In the genomic region with DNA sequence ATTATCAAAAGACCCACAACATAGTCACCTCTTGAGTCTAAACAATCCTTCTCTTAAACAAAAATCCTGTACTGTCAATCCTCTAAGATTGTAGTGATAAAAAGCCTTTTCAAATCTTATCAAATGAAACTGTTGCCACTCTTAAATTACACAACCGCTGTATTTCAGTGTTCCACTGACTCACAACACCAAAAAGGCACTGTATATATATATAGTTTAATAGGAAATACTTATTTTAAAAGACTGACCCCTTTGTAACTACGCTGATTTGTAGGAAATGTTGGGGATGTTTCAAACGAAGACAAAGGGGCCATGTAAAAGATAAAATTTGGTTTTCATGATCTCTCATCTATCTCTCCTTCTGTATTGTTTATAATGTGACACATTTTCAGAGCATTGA, we compare ENCODE assay signal across 30 cellular contexts. TPM values are rescaled to one million over a fixed set of nuclear protein-coding genes. Genes with fewer than 3 reads are reported as not detected.
DNase-seq lines count a peak whose midpoint lies in the region; ATAC-seq and TF ChIP-seq lines count a peak whose summit lies in the region.
"Had no signal": no experiment of that assay in that cellular context is flagged by ENCODE, and none has a peak within 500 bp of the region (broad histone marks: within the 10 kb centered on the region; RNA-seq: fewer than 3 reads in every experiment).

No MANE protein-coding gene starts in this region.

- no peaks in the 10 kb centered on the region for H3K27me3 Mint-ChIP-seq in activated CD8-positive, alpha-beta memory T cell treated with anti-CD3 and anti-CD28 coated beads, Interleukin-2, amount 10 ng/mL, durations not matched to agents 7 days and 5 days
- no peaks in the 10 kb centered on the region for H3K27me3 Mint-ChIP-seq in CD8-positive, alpha-beta T cell (ENCODE audit: low read depth)
- no peaks in the 10 kb centered on the region for H3K27me3 Mint-ChIP-seq in activated T-helper 2 cell treated with anti-CD3 and anti-CD28 coated beads, Interferon-gamma antibody, Interleukin-2, Interleukin-4, amounts not matched to agents 10 μg/mL and 5 μg/mL and 100 μg/mL, durations not matched to agents 14 hours and 24 hours and 36 hours (ENCODE audit: low read depth)
- H3K27me3 Mint-ChIP-seq: effector memory CD8-positive, alpha-beta T cell had no signal

- POLR2A ChIA-PET in CD8-positive, alpha-beta T cell (lab: Charles Lee) = no interaction called here

- H3K4me1 Mint-ChIP-seq in activated CD8-positive, alpha-beta memory T cell treated with anti-CD3 and anti-CD28 coated beads, Interleukin-2, amount 10 ng/mL, durations not matched to agents 7 days and 5 days = peaks cover 37% of the 10 kb centered on the region
- H3K4me1 Mint-ChIP-seq in CD8-positive, alpha-beta T cell (ENCODE audit: low read depth) = peaks cover 59% of the 10 kb centered on the region
- H3K4me1 Mint-ChIP-seq in activated T-helper 2 cell treated with anti-CD3 and anti-CD28 coated beads, Interferon-gamma antibody, Interleukin-2, Interleukin-4, amounts not matched to agents 10 μg/mL and 5 μg/mL and 100 μg/mL, durations not matched to agents 14 hours and 24 hours and 36 hours (ENCODE audit: low read depth) = peaks cover 22% of the 10 kb centered on the region

- no peak for TF ChIP-seq CTCF in CD8-positive, alpha-beta T cell (IDR thresholded peaks at IDR 0.05)
- no peak for TF ChIP-seq CTCF in neutrophil (IDR thresholded peaks at IDR 0.05)

- peaks cover 39% of the 10 kb centered on the region for H3K36me3 Mint-ChIP-seq in activated CD8-positive, alpha-beta memory T cell treated with anti-CD3 and anti-CD28 coated beads, Interleukin-2, amount 10 ng/mL, durations not matched to agents 7 days and 5 days
- peaks cover 34% of the 10 kb centered on the region for H3K36me3 Mint-ChIP-seq in CD8-positive, alpha-beta T cell
- H3K36me3 Mint-ChIP-seq in activated T-helper 2 cell treated with anti-CD3 and anti-CD28 coated beads, Interferon-gamma antibody, Interleukin-2, Interleukin-4, amounts not matched to agents 10 μg/mL and 5 μg/mL and 100 μg/mL, durations not matched to agents 14 hours and 24 hours and 36 hours (ENCODE audit: low read depth) = peaks cover 50% of the 10 kb centered on the region

- H3K4me3 ChIP-seq in CD8-positive, alpha-beta T cell (ENCODE audit: low read depth, low read length) = no peak overlapping the region
- H3K4me3 ChIP-seq in neutrophil (ENCODE audit: low read depth in 1 of 2, low read length in 1 of 2) = no peak overlapping the region
- H3K4me3 ChIP-seq: A549, ascending aorta, pancreas, tibial artery, vagina had no signal

- H3K27ac Mint-ChIP-seq in activated CD8-positive, alpha-beta memory T cell treated with anti-CD3 and anti-CD28 coated beads, Interleukin-2, amount 10 ng/mL, durations not matched to agents 7 days and 5 days = peak overlapping the region; percentile 37
- H3K27ac Mint-ChIP-seq in CD8-positive, alpha-beta T cell = peak overlapping the region; percentile 60
- H3K27ac Mint-ChIP-seq in activated T-helper 2 cell treated with anti-CD3 and anti-CD28 coated beads, Interferon-gamma antibody, Interleukin-2, Interleukin-4, amounts not matched to agents 10 μg/mL and 5 μg/mL and 100 μg/mL, durations not matched to agents 14 hours and 24 hours and 36 hours = peak overlapping the region; percentile 11
- H3K27ac Mint-ChIP-seq: activated naive CD4-positive, alpha-beta T cell treated with anti-CD3 and anti-CD28 coated beads, Interleukin-2, amount 50 U/mL, for 72 hours; activated T-helper 1 cell treated with anti-CD3 and anti-CD28 coated beads, Interleukin-12 subunit alpha, Interleukin-12 subunit beta, Interleukin-2, Interleukin-4 antibody, amounts not matched to agents 30 ng/mL and 10 ng/mL and 1 ng/mL, durations not matched to agents 14 hours and 24 hours and 36 hours had no signal

- no peak for DNase-seq in activated CD8-positive, alpha-beta memory T cell treated with anti-CD3 and anti-CD28 coated beads, Interleukin-2, amount 10 ng/mL, durations not matched to agents 7 days and 5 days
- no peak for DNase-seq in activated CD8-positive, alpha-beta memory T cell treated with anti-CD3 and anti-CD28 coated beads for 24 hours
- no peak for DNase-seq in CD8-positive, alpha-beta T cell
- DNase-seq in activated T-helper 2 cell treated with anti-CD3 and anti-CD28 coated beads, Interferon-gamma antibody, Interleukin-2, Interleukin-4, amounts not matched to agents 10 μg/mL and 5 μg/mL and 100 μg/mL, durations not matched to agents 14 hours and 24 hours and 36 hours (ENCODE audit: low spot score) = no peak
- DNase-seq in activated gamma-delta T cell treated with Interleukin-2 at 50 U/mL for 16 hours = no peak
- DNase-seq: activated CD4-positive, alpha-beta T cell treated with anti-CD3 and anti-CD28 coated beads for 4 hours; AML-193; cortex of kidney; DMS153; effector memory CD8-positive, alpha-beta T cell; H7; Kasumi-1; left colon; NCI-H1417; NCI-H2029; NCI-H526 treated with DMSO at 0.1 percent for 48 hours; pancreas; right cardiac atrium; Right ventricle myocardium superior; T-helper 2 cell; tibial artery had no signal

- peaks cover 23% of the 10 kb centered on the region for H3K4me1 ChIP-seq in CD8-positive, alpha-beta T cell (ENCODE audit: insufficient read depth, low read length)
- H3K4me1 ChIP-seq in neutrophil (ENCODE audit: control insufficient read depth in 1 of 2, insufficient read depth in 1 of 2, low read depth in 1 of 2, low read length in 1 of 2) = peaks cover 4 to 8% of the 10 kb centered on the region in 2 experiments
- H3K4me1 ChIP-seq: A549, pancreas had no signal

- H3K36me3 ChIP-seq in CD8-positive, alpha-beta T cell (ENCODE audit: insufficient read depth, low read length) = peaks cover 22% of the 10 kb centered on the region
- H3K36me3 ChIP-seq in neutrophil = peaks cover 46% of the 10 kb centered on the region

- ATAC-seq in activated CD8-positive, alpha-beta memory T cell treated with anti-CD3 and anti-CD28 coated beads, Interleukin-2, amount 10 ng/mL, durations not matched to agents 7 days and 5 days = no peak
- no peak for ATAC-seq in CD8-positive, alpha-beta T cell
- no peak for ATAC-seq in HG03280 (IDR thresholded peaks at IDR 0.05; ENCODE audit: unreplicated experiment)
- ATAC-seq in HG03565 (IDR thresholded peaks at IDR 0.05; ENCODE audit: unreplicated experiment) = no peak
- ATAC-seq: A549; activated naive CD4-positive, alpha-beta T cell treated with anti-CD3 and anti-CD28 coated beads, Interleukin-2, amount 50 U/mL, for 72 hours; effector memory CD8-positive, alpha-beta T cell; left colon; pancreas; right cardiac atrium had no signal

- no peak overlapping the region for H3K4me3 Mint-ChIP-seq in activated CD8-positive, alpha-beta memory T cell treated with anti-CD3 and anti-CD28 coated beads, Interleukin-2, amount 10 ng/mL, durations not matched to agents 7 days and 5 days
- H3K4me3 Mint-ChIP-seq in CD8-positive, alpha-beta T cell = no peak overlapping the region
- H3K4me3 Mint-ChIP-seq in activated T-helper 2 cell treated with anti-CD3 and anti-CD28 coated beads, Interferon-gamma antibody, Interleukin-2, Interleukin-4, amounts not matched to agents 10 μg/mL and 5 μg/mL and 100 μg/mL, durations not matched to agents 14 hours and 24 hours and 36 hours (ENCODE audit: low read depth) = no peak overlapping the region
- H3K4me3 Mint-ChIP-seq: activated T-helper 1 cell treated with anti-CD3 and anti-CD28 coated beads, Interleukin-12 subunit alpha, Interleukin-12 subunit beta, Interleukin-2, Interleukin-4 antibody, amounts not matched to agents 30 ng/mL and 10 ng/mL and 1 ng/mL, durations not matched to agents 14 hours and 24 hours and 36 hours; effector memory CD8-positive, alpha-beta T cell; neural crest cell had no signal

- CTCF ChIA-PET in activated CD8-positive, alpha-beta memory T cell treated with anti-CD3 and anti-CD28 coated beads, Interleukin-2, amount 10 ng/mL, durations not matched to agents 7 days and 5 days (lab: Charles Lee) = no interaction called here
- CTCF ChIA-PET in CD8-positive, alpha-beta T cell (lab: Charles Lee) = no interaction called here

- no peak overlapping the region for H3K27ac ChIP-seq in CD8-positive, alpha-beta T cell (ENCODE audit: low read depth, low read length)
- H3K27ac ChIP-seq in neutrophil = peak overlapping the region; percentile 19
- H3K27ac ChIP-seq: A549, ascending aorta, pancreas, tibial artery, vagina had no signal

- H3K27me3 ChIP-seq in CD8-positive, alpha-beta T cell (ENCODE audit: insufficient read depth, low read length) = no peaks in the 10 kb centered on the region
- H3K27me3 ChIP-seq in neutrophil = no peaks in the 10 kb centered on the region
- H3K27me3 ChIP-seq: ascending aorta, pancreas, tibial artery, vagina had no signal

- no peaks in the 10 kb centered on the region for H3K9me3 ChIP-seq in CD8-positive, alpha-beta T cell (ENCODE audit: low read length)
- no peaks in the 10 kb centered on the region for H3K9me3 ChIP-seq in neutrophil
- H3K9me3 ChIP-seq: A549, ascending aorta, pancreas, tibial artery, vagina had no signal

- H3K9me3 Mint-ChIP-seq in activated CD8-positive, alpha-beta memory T cell treated with anti-CD3 and anti-CD28 coated beads, Interleukin-2, amount 10 ng/mL, durations not matched to agents 7 days and 5 days (ENCODE audit: low read depth) = no peaks in the 10 kb centered on the region
- H3K9me3 Mint-ChIP-seq in CD8-positive, alpha-beta T cell = no peaks in the 10 kb centered on the region
- H3K9me3 Mint-ChIP-seq in activated T-helper 2 cell treated with anti-CD3 and anti-CD28 coated beads, Interferon-gamma antibody, Interleukin-2, Interleukin-4, amounts not matched to agents 10 μg/mL and 5 μg/mL and 100 μg/mL, durations not matched to agents 14 hours and 24 hours and 36 hours = no peaks in the 10 kb centered on the region
- H3K9me3 Mint-ChIP-seq: activated naive CD4-positive, alpha-beta T cell treated with anti-CD3 and anti-CD28 coated beads, Interleukin-2, amount 50 U/mL, for 72 hours; activated T-helper 1 cell treated with anti-CD3 and anti-CD28 coated beads, Interleukin-12 subunit alpha, Interleukin-12 subunit beta, Interleukin-2, Interleukin-4 antibody, amounts not matched to agents 30 ng/mL and 10 ng/mL and 1 ng/mL, durations not matched to agents 14 hours and 24 hours and 36 hours; effector memory CD8-positive, alpha-beta T cell; neural crest cell had no signal

- intact Hi-C loops in CD8-positive, alpha-beta T cell (cut with DNase I, micrococcal nuclease) = no loop called here
- intact Hi-C loops in activated T-helper 2 cell treated with anti-CD3 and anti-CD28 coated beads, Interferon-gamma antibody, Interleukin-2, Interleukin-4, amounts not matched to agents 10 μg/mL and 5 μg/mL and 100 μg/mL, durations not matched to agents 14 hours and 24 hours and 36 hours (cut with micrococcal nuclease) = no loop called here

RNA-seq across cellular contexts. Expression of gene CPNE1, which starts 14.1 kb away (rescaled TPM):
- 100 to 1,000 TPM; 277 to 286 TPM for total RNA-seq in activated CD8-positive, alpha-beta memory T cell treated with anti-CD3 and anti-CD28 coated beads, Interleukin-2, amount 10 ng/mL, durations not matched to agents 7 days and 5 days
- total RNA-seq in CD8-positive, alpha-beta T cell = 100 to 1,000 TPM; 124 to 129 TPM
- 342 and 347 TPM in 2 replicates for total RNA-seq in activated T-helper 2 cell treated with anti-CD3 and anti-CD28 coated beads, Interferon-gamma antibody, Interleukin-2, Interleukin-4, amounts not matched to agents 10 μg/mL and 5 μg/mL and 100 μg/mL, durations not matched to agents 14 hours and 24 hours and 36 hours

RNA-seq across cellular contexts. Expression of gene RBM12, which starts 14.1 kb away (rescaled TPM):
- 100 to 1,000 TPM; 101 to 137 TPM for total RNA-seq in activated CD8-positive, alpha-beta memory T cell treated with anti-CD3 and anti-CD28 coated beads, Interleukin-2, amount 10 ng/mL, durations not matched to agents 7 days and 5 days
- 100 to 1,000 TPM in 1 of 2 experiments, 10 to 100 TPM in 1; 97.4 to 102 TPM for total RNA-seq in CD8-positive, alpha-beta T cell
- total RNA-seq in activated T-helper 2 cell treated with anti-CD3 and anti-CD28 coated beads, Interferon-gamma antibody, Interleukin-2, Interleukin-4, amounts not matched to agents 10 μg/mL and 5 μg/mL and 100 μg/mL, durations not matched to agents 14 hours and 24 hours and 36 hours = 147 and 148 TPM in 2 replicates

RNA-seq across cellular contexts. Expression of gene SPAG4, which starts 35.0 kb away (rescaled TPM):
- total RNA-seq in activated CD8-positive, alpha-beta memory T cell treated with anti-CD3 and anti-CD28 coated beads, Interleukin-2, amount 10 ng/mL, durations not matched to agents 7 days and 5 days = 1 to 10 TPM; 4.3 to 5.2 TPM
- total RNA-seq in CD8-positive, alpha-beta T cell = 10 to 100 TPM; 18.9 to 19.7 TPM
- 6.9 and 11.8 TPM in 2 replicates for total RNA-seq in activated T-helper 2 cell treated with anti-CD3 and anti-CD28 coated beads, Interferon-gamma antibody, Interleukin-2, Interleukin-4, amounts not matched to agents 10 μg/mL and 5 μg/mL and 100 μg/mL, durations not matched to agents 14 hours and 24 hours and 36 hours

RNA-seq across cellular contexts. Expression of gene NFS1, which starts 48.5 kb away (rescaled TPM):
- total RNA-seq in activated CD8-positive, alpha-beta memory T cell treated with anti-CD3 and anti-CD28 coated beads, Interleukin-2, amount 10 ng/mL, durations not matched to agents 7 days and 5 days = 10 to 100 TPM; 34.6 to 35.1 TPM
- total RNA-seq in CD8-positive, alpha-beta T cell = 10 to 100 TPM; 10.7 to 13.1 TPM
- total RNA-seq in activated T-helper 2 cell treated with anti-CD3 and anti-CD28 coated beads, Interferon-gamma antibody, Interleukin-2, Interleukin-4, amounts not matched to agents 10 μg/mL and 5 μg/mL and 100 μg/mL, durations not matched to agents 14 hours and 24 hours and 36 hours = 39.1 and 39.8 TPM in 2 replicates

RNA-seq across cellular contexts. Expression of gene ROMO1, which starts 48.6 kb away (rescaled TPM):
- total RNA-seq in activated CD8-positive, alpha-beta memory T cell treated with anti-CD3 and anti-CD28 coated beads, Interleukin-2, amount 10 ng/mL, durations not matched to agents 7 days and 5 days = 100 to 1,000 TPM; 115 to 122 TPM
- total RNA-seq in CD8-positive, alpha-beta T cell = 10 to 100 TPM; 39.2 to 43.8 TPM
- total RNA-seq in activated T-helper 2 cell treated with anti-CD3 and anti-CD28 coated beads, Interferon-gamma antibody, Interleukin-2, Interleukin-4, amounts not matched to agents 10 μg/mL and 5 μg/mL and 100 μg/mL, durations not matched to agents 14 hours and 24 hours and 36 hours = 93.0 and 98.4 TPM in 2 replicates
